ENCODE assay signal across 22 cellular contexts in genomic region chr2:27091746-27092695, GRCh38. TPM values are rescaled to one million over a fixed set of nuclear protein-coding genes. Genes with fewer than 3 reads are reported as not detected.
"Had no signal": no experiment of that assay in that cellular context is flagged by ENCODE, and none has a peak within 500 bp of the region (broad histone marks: within the 10 kb centered on the region; RNA-seq: fewer than 3 reads in every experiment).

No MANE protein-coding gene starts in this region.

- H3K9me3 ChIP-seq: colonic mucosa, left lung, sigmoid colon, spleen, thoracic aorta had no signal

- H3K27ac ChIP-seq: brain microvascular endothelial cell, colonic mucosa, left lung, sigmoid colon, spleen, thoracic aorta had no signal

- H3K27me3 ChIP-seq: brain microvascular endothelial cell, colonic mucosa, left lung, sigmoid colon, spleen had no signal

- H3K4me3 ChIP-seq: colonic mucosa, left lung, sigmoid colon, spleen, thoracic aorta had no signal

- H3K36me3 ChIP-seq: brain microvascular endothelial cell, colonic mucosa, left lung, sigmoid colon, spleen, thoracic aorta had no signal

- FAIRE-seq: frontal cortex had no signal

- DNase-seq: activated CD4-positive, alpha-beta T cell treated with anti-CD3 and anti-CD28 coated beads for 48 hours; activated CD4-positive, CD25-positive, alpha-beta regulatory T cell; activated CD8-positive, alpha-beta memory T cell treated with anti-CD3 and anti-CD28 coated beads, Interleukin-2, amount 50 U/mL, for 48 hours; activated effector memory CD4-positive, alpha-beta T cell treated with anti-CD3 and anti-CD28 coated beads, Interleukin-2, amount 50 U/mL, for 16 hours; activated naive CD4-positive, alpha-beta T cell treated with anti-CD3 and anti-CD28 coated beads, Interleukin-2, amount 50 U/mL, for 16 hours; activated T-cell treated with anti-CD3 and anti-CD28 coated beads, Interleukin-2, amount 50 U/mL, for 48 hours; brain microvascular endothelial cell; central memory CD4-positive, alpha-beta T cell; effector CD4-positive, alpha-beta T cell; head of caudate nucleus; mammary epithelial cell; sigmoid colon; spleen; stimulated activated CD4-positive, alpha-beta T cell treated with anti-CD3 and anti-CD28 coated beads, Interleukin-4, amount 100 ng/mL, for 4 hours; T-cell had no signal

RNA-seq across cellular contexts. Expression of gene ABHD1, which starts 31.6 kb away (rescaled TPM):
- total RNA-seq: colonic mucosa, kidney epithelial cell, left lung, myocyte, pulmonary artery endothelial cell, sigmoid colon had no signal
